ENCODE assay signal across 16 cellular contexts in the genomic region with DNA sequence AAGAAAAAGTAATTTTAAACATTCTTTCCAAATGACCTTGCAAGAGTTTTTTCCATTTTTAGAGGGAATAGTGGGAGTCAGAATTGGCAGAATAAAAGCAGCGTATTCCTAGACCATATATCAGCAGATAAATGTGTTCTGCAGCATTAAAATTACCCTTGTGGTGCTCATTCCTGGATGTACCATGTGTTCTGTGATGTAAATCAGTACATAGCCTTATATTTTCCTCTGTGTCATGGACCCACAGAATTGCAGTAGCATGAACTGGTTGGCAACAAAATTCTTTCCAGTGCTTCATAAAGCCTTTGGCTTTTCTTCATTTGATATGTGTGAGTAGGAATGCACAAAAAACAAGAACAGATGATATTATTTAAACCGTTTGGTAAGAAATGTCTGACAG. TPM values are rescaled to one million over a fixed set of nuclear protein-coding genes. Genes with fewer than 3 reads are reported as not detected.
DNase-seq lines count a peak whose midpoint lies in the region; TF ChIP-seq lines count a peak whose summit lies in the region.
"Had no signal": no experiment of that assay in that cellular context is flagged by ENCODE, and none has a peak within 500 bp of the region (broad histone marks: within the 10 kb centered on the region; RNA-seq: fewer than 3 reads in every experiment).

No MANE protein-coding gene starts in this region.

- peak overlapping the region; percentile 40 to 66 (median 47) for H3K27ac Mint-ChIP-seq in nephron
- H3K27ac Mint-ChIP-seq: CD8-positive, alpha-beta memory T cell; HFFc6 had no signal

- no peak for TF ChIP-seq POLR2A in thyroid gland (IDR thresholded peaks at IDR 0.05)

- H3K36me3 Mint-ChIP-seq in nephron (ENCODE audit: low read depth), result no peaks in the 10 kb centered on the region
- H3K36me3 Mint-ChIP-seq: CD8-positive, alpha-beta memory T cell had no signal

- no peak overlapping the region for H3K27ac ChIP-seq in thyroid gland
- H3K27ac ChIP-seq: BLaER1, HL-60 had no signal

- peaks cover 8% of the 10 kb centered on the region for H3K4me1 Mint-ChIP-seq in nephron
- H3K4me1 Mint-ChIP-seq: CD8-positive, alpha-beta memory T cell had no signal

- H3K4me3 ChIP-seq in thyroid gland (replicated peaks in 1 of 3), result no peak overlapping the region
- H3K4me3 ChIP-seq: BLaER1 had no signal

- DNase-seq in RPMI7951 (ENCODE audit: low read depth) (peak; percentile 15), dedifferentiated amniotic fluid mesenchymal stem cell (ENCODE audit: extremely low spot score) (peak; percentile 69), superior temporal gyrus (ENCODE audit: extremely low spot score) (peak; percentile 35), thyroid gland (no peak), AG20443 (ENCODE audit: low spot score) (no peak), anterior cingulate cortex (lab: John Stamatoyannopoulos, UW) (no peak)
- DNase-seq: AML-193; Caco-2; CD8-positive, alpha-beta memory T cell; DMS53; GF-D8; HCEC 1CT; HFFc6 had no signal

- H3K9me3 ChIP-seq in thyroid gland, result no peaks in the 10 kb centered on the region
- H3K9me3 ChIP-seq: Caco-2 had no signal

- TF ChIP-seq CTCF in nephron (IDR thresholded peaks at IDR 0.05; ENCODE audit: unreplicated experiment in 3 of 3) (no peak), thyroid gland (IDR thresholded peaks at IDR 0.05) (no peak)

- H3K36me3 ChIP-seq in thyroid gland, result no peaks in the 10 kb centered on the region
- H3K36me3 ChIP-seq: BLaER1 had no signal

- no peak overlapping the region for H3K4me3 Mint-ChIP-seq in nephron
- H3K4me3 Mint-ChIP-seq: CD8-positive, alpha-beta memory T cell; HFFc6 had no signal

- H3K4me1 ChIP-seq in thyroid gland, result no peaks in the 10 kb centered on the region
- H3K4me1 ChIP-seq: Caco-2 had no signal

- no peaks in the 10 kb centered on the region for H3K9me3 Mint-ChIP-seq in nephron

- WGBS in thyroid gland, 2 donors, result 68 to 83% methylated on average over 2 of the region's 2 CpGs

- no peaks in the 10 kb centered on the region for H3K27me3 ChIP-seq in thyroid gland
- H3K27me3 ChIP-seq: BLaER1 had no signal

- intact Hi-C loops in thyroid gland (cut with DNase I), result no loop called here

- no peaks in the 10 kb centered on the region for H3K27me3 Mint-ChIP-seq in nephron (ENCODE audit: low read depth)

RNA-seq across cellular contexts. Expression of a gene that starts 32.5 kb away (rescaled TPM):
- 9.7 and 11.4 TPM in 2 replicates for total RNA-seq in RPMI7951 (2014; rRNA removed; shearing (Covaris generic))
- 10 to 100 TPM; 10.1 to 14.2 (median 11.5) TPM for total RNA-seq in thyroid gland
- total RNA-seq: HFFc6 had no signal

Comparison
In these comparisons a context has a peak if more than half of its experiments do, and no peak if none do; other contexts are left out.
1. DNase-seq: peak in RPMI7951 (single experiment), dedifferentiated amniotic fluid mesenchymal stem cell (single experiment) and superior temporal gyrus (single experiment); none in thyroid gland (0 of 2), AG20443 (single experiment) and anterior cingulate cortex (0 of 58).